8 cellular contexts compared by ENCODE assay signal in the genomic region with DNA sequence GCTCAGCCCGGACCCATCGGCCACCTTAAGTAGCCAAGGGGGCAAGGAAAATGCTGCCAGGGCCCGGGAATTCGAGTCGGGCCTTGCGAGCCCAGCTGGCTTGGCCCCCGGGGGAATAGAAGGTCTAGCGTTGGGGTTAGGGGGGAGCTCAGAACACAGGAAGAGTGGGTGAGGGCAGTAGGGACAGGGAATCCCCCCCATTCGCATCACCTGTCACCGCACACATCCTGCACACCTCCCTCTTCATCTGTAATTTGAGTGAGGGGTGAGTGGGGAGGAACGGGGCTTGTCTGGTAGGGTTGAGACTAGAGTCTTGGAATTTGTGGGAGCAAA. TPM values are rescaled to one million over a fixed set of nuclear protein-coding genes. Genes with fewer than 3 reads are reported as not detected.
DNase-seq lines count a peak whose midpoint lies in the region; ATAC-seq lines count a peak whose summit lies in the region.

No MANE protein-coding gene starts in this region.

- ATAC-seq in GM18858 (IDR thresholded peaks at IDR 0.05; ENCODE audit: unreplicated experiment), result no peak

- CTCF ChIA-PET in activated CD4-positive, alpha-beta memory T cell treated with anti-CD3 and anti-CD28 coated beads for 36 hours (lab: Charles Lee), result interaction anchor here (0.5 to 11.1 kb wide), 37 partner anchors 10 to 1004 kb away, joined by 3 to 157 read pairs (median 4); no protein-coding TSS in a partner anchor

- peaks cover 7% of the 10 kb centered on the region for H3K4me1 ChIP-seq in iPS-18a (ENCODE audit: control insufficient read depth, low read depth, low read length)

- no peaks in the 10 kb centered on the region for H3K9me3 ChIP-seq in iPS-18a (ENCODE audit: control insufficient read depth, low read depth, low read length)

- peak overlapping the region; percentile 69 for H3K4me3 Mint-ChIP-seq in T-helper 1 cell treated with Interleukin-12 subunit alpha and Interleukin-12 subunit beta and Interleukin-4 antibody, amounts not matched to agents 30 μg/mL and 1 μg/mL, for 36 hours
- H3K4me3 Mint-ChIP-seq in activated CD4-positive, alpha-beta memory T cell treated with anti-CD3 and anti-CD28 coated beads for 36 hours, result peak overlapping the region; percentile 65

- H3K9me3 Mint-ChIP-seq in T-helper 1 cell treated with Interleukin-12 subunit alpha and Interleukin-12 subunit beta and Interleukin-4 antibody, amounts not matched to agents 30 μg/mL and 1 μg/mL, for 36 hours, result no peaks in the 10 kb centered on the region
- no peaks in the 10 kb centered on the region for H3K9me3 Mint-ChIP-seq in activated CD4-positive, alpha-beta memory T cell treated with anti-CD3 and anti-CD28 coated beads for 36 hours

- no peak overlapping the region for H3K27ac ChIP-seq in iPS-18a (ENCODE audit: low read length)

- H3K4me1 Mint-ChIP-seq in T-helper 1 cell treated with Interleukin-12 subunit alpha and Interleukin-12 subunit beta and Interleukin-4 antibody, amounts not matched to agents 30 μg/mL and 1 μg/mL, for 36 hours (ENCODE audit: low read depth), result peaks cover 8% of the 10 kb centered on the region
- H3K4me1 Mint-ChIP-seq in activated CD4-positive, alpha-beta memory T cell treated with anti-CD3 and anti-CD28 coated beads for 36 hours (ENCODE audit: low read depth), result peaks cover 10% of the 10 kb centered on the region

- no peaks in the 10 kb centered on the region for H3K36me3 Mint-ChIP-seq in T-helper 1 cell treated with Interleukin-12 subunit alpha and Interleukin-12 subunit beta and Interleukin-4 antibody, amounts not matched to agents 30 μg/mL and 1 μg/mL, for 36 hours (ENCODE audit: low read depth)
- H3K36me3 Mint-ChIP-seq in activated CD4-positive, alpha-beta memory T cell treated with anti-CD3 and anti-CD28 coated beads for 36 hours, result no peaks in the 10 kb centered on the region

- H3K27me3 ChIP-seq in iPS-18a (ENCODE audit: control insufficient read depth, insufficient read depth, low read length), result peaks cover 65% of the 10 kb centered on the region

- POLR2A ChIA-PET in activated CD4-positive, alpha-beta memory T cell treated with anti-CD3 and anti-CD28 coated beads for 36 hours (lab: Charles Lee), result no interaction called here

- H3K27me3 Mint-ChIP-seq in T-helper 1 cell treated with Interleukin-12 subunit alpha and Interleukin-12 subunit beta and Interleukin-4 antibody, amounts not matched to agents 30 μg/mL and 1 μg/mL, for 36 hours (ENCODE audit: low read depth), result peaks cover 61% of the 10 kb centered on the region
- peaks cover 21% of the 10 kb centered on the region for H3K27me3 Mint-ChIP-seq in activated CD4-positive, alpha-beta memory T cell treated with anti-CD3 and anti-CD28 coated beads for 36 hours

- H3K4me3 ChIP-seq in iPS-18a (ENCODE audit: low read length), result peak overlapping the region; percentile 67

- H3K27ac Mint-ChIP-seq in T-helper 1 cell treated with Interleukin-12 subunit alpha and Interleukin-12 subunit beta and Interleukin-4 antibody, amounts not matched to agents 30 μg/mL and 1 μg/mL, for 36 hours, result peak overlapping the region; percentile 76
- no peak overlapping the region for H3K27ac Mint-ChIP-seq in activated CD4-positive, alpha-beta memory T cell treated with anti-CD3 and anti-CD28 coated beads for 36 hours

- no peak overlapping the region for H3K9ac ChIP-seq in iPS-18a (ENCODE audit: low read length)

- DNase-seq in T-helper 1 cell, result no peak
- DNase-seq in activated CD4-positive, alpha-beta memory T cell treated with anti-CD3 and anti-CD28 coated beads for 36 hours, result no peak
- DNase-seq in stimulated activated naive CD4-positive, alpha-beta T cell treated with Interleukin-2 at 50 U/mL for 16 hours (lab: John Stamatoyannopoulos, UW), result peak; percentile 18
- DNase-seq in NCI-H526 treated with DMSO at 0.1 percent for 48 hours (lab: John Stamatoyannopoulos, UW), result no peak
- DNase-seq in DMS 273 treated with DMSO at 0.1 percent for 48 hours (lab: John Stamatoyannopoulos, UW), result no peak

- no peaks in the 10 kb centered on the region for H3K36me3 ChIP-seq in iPS-18a (ENCODE audit: control insufficient read depth, low read depth, low read length)

- intact Hi-C loops in activated CD4-positive, alpha-beta memory T cell treated with anti-CD3 and anti-CD28 coated beads for 36 hours (cut with micrococcal nuclease), result loop anchor here (10.0 kb wide), 1 partner anchor 360 kb away; no protein-coding TSS in a partner anchor

RNA-seq across cellular contexts. Expression of gene PLXNA2, which starts 0.4 kb away (rescaled TPM):
- total RNA-seq in activated CD4-positive, alpha-beta memory T cell treated with anti-CD3 and anti-CD28 coated beads for 36 hours, result under 1 TPM; 0.29 to 0.34 TPM
